1 cellular context compared by ENCODE assay signal in genomic region chr6:44234101-44235090, GRCh38.
TF ChIP-seq lines count a peak whose summit lies in the region.

No MANE protein-coding gene starts in this region.

TF ChIP-seq in HepG2, 621 proteins besides CTCF, POLR2A, EP300 and RAD21 (continued from another document):
- TF ChIP-seq ZBTB44 (CRISPR knock-in tag; IDR thresholded peaks at IDR 0.05) = no peak
- TF ChIP-seq ZNF292 (CRISPR knock-in tag; IDR thresholded peaks at IDR 0.05; ENCODE audit: borderline replicate concordance, low read depth) = no peak
TF ChIP-seq in HepG2: peak in this region for 137.
